ENCODE assay signal across 1 cellular context in the genomic region with DNA sequence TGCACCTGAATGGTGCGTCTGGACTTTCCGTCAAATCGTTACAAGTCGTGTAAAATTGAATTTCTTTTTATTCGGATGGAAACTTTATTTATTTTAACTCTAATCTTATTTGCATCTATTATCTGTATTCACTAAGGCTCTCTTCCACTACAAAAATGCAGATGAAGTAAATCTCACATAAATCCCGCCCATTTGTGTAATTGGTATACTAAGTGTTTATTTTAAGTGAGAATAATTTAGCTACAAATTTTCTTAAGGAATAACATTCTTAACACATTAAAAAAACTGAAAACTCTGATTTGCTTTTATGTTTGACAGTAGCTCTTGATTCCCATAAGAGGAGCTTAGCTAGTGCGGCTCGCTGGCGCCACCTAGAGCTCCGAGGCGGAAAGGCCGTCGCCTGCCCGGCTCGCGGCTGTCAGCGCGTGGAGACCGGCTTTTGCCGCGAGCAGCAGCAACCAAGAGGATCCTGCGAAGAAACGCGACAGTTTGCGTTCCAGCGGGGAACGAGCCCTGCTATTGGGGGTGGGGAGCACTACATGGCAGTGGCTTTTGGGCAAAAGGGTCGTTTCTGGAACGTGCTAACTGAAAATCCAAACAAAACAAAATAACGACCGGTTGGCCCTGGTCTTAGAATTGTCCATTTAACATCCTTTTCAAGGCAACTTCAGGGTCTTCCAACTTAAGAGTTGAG.
TF ChIP-seq lines count a peak whose summit lies in the region.

No MANE protein-coding gene starts in this region.

TF ChIP-seq in HepG2, 621 proteins besides CTCF, POLR2A, EP300 and RAD21 (continued from another document):
- TF ChIP-seq, protein P1, sequence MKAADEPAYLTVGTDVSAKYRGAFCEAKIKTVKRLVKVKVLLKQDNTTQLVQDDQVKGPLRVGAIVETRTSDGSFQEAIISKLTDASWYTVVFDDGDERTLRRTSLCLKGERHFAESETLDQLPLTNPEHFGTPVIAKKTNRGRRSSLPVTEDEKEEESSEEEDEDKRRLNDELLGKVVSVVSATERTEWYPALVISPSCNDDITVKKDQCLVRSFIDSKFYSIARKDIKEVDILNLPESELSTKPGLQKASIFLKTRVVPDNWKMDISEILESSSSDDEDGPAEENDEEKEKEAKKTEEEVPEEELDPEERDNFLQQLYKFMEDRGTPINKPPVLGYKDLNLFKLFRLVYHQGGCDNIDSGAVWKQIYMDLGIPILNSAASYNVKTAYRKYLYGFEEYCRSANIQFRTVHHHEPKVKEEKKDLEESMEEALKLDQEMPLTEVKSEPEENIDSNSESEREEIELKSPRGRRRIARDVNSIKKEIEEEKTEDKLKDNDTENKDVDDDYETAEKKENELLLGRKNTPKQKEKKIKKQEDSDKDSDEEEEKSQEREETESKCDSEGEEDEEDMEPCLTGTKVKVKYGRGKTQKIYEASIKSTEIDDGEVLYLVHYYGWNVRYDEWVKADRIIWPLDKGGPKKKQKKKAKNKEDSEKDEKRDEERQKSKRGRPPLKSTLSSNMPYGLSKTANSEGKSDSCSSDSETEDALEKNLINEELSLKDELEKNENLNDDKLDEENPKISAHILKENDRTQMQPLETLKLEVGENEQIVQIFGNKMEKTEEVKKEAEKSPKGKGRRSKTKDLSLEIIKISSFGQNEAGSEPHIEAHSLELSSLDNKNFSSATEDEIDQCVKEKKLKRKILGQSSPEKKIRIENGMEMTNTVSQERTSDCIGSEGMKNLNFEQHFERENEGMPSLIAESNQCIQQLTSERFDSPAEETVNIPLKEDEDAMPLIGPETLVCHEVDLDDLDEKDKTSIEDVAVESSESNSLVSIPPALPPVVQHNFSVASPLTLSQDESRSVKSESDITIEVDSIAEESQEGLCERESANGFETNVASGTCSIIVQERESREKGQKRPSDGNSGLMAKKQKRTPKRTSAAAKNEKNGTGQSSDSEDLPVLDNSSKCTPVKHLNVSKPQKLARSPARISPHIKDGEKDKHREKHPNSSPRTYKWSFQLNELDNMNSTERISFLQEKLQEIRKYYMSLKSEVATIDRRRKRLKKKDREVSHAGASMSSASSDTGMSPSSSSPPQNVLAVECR (CRISPR knock-in tag; IDR thresholded peaks at IDR 0.05; ENCODE audit: borderline replicate concordance) = peak; percentile 50; the same call in 1 of the 2 replicates
- TF ChIP-seq DR1 (CRISPR knock-in tag; IDR thresholded peaks at IDR 0.05) (no peak), YEATS2 (CRISPR knock-in tag; IDR thresholded peaks at IDR 0.05; ENCODE audit: borderline replicate concordance) (peak; percentile 47; the same call in 1 of the 2 replicates), NFE2L2 (IDR thresholded peaks at IDR 0.05; ENCODE audit: low read length) (no peak), GATA4 (IDR thresholded peaks at IDR 0.05; ENCODE audit: borderline replicate concordance, low read depth) (no peak), HNRNPH1 (optimal IDR thresholded peaks at IDR 0.05; ENCODE audit: low read depth, low read length) (no peak), FOXK1 (CRISPR knock-in tag; IDR thresholded peaks at IDR 0.05; ENCODE audit: borderline replicate concordance, low read depth) (peak; percentile 35; the same call in 1 of the 2 replicates), ZNF230 (CRISPR knock-in tag; IDR thresholded peaks at IDR 0.05) (no peak), ZNF724P (CRISPR knock-in tag; IDR thresholded peaks at IDR 0.05; ENCODE audit: borderline replicate concordance) (no peak), ZNF17 (CRISPR knock-in tag; IDR thresholded peaks at IDR 0.05) (no peak), THAP11 (CRISPR knock-in tag; IDR thresholded peaks at IDR 0.05) (peak; percentile 61)
- TF ChIP-seq, protein P2, sequence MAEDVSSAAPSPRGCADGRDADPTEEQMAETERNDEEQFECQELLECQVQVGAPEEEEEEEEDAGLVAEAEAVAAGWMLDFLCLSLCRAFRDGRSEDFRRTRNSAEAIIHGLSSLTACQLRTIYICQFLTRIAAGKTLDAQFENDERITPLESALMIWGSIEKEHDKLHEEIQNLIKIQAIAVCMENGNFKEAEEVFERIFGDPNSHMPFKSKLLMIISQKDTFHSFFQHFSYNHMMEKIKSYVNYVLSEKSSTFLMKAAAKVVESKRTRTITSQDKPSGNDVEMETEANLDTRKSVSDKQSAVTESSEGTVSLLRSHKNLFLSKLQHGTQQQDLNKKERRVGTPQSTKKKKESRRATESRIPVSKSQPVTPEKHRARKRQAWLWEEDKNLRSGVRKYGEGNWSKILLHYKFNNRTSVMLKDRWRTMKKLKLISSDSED (CRISPR knock-in tag; IDR thresholded peaks at IDR 0.05) = no peak
- TF ChIP-seq, protein P3, sequence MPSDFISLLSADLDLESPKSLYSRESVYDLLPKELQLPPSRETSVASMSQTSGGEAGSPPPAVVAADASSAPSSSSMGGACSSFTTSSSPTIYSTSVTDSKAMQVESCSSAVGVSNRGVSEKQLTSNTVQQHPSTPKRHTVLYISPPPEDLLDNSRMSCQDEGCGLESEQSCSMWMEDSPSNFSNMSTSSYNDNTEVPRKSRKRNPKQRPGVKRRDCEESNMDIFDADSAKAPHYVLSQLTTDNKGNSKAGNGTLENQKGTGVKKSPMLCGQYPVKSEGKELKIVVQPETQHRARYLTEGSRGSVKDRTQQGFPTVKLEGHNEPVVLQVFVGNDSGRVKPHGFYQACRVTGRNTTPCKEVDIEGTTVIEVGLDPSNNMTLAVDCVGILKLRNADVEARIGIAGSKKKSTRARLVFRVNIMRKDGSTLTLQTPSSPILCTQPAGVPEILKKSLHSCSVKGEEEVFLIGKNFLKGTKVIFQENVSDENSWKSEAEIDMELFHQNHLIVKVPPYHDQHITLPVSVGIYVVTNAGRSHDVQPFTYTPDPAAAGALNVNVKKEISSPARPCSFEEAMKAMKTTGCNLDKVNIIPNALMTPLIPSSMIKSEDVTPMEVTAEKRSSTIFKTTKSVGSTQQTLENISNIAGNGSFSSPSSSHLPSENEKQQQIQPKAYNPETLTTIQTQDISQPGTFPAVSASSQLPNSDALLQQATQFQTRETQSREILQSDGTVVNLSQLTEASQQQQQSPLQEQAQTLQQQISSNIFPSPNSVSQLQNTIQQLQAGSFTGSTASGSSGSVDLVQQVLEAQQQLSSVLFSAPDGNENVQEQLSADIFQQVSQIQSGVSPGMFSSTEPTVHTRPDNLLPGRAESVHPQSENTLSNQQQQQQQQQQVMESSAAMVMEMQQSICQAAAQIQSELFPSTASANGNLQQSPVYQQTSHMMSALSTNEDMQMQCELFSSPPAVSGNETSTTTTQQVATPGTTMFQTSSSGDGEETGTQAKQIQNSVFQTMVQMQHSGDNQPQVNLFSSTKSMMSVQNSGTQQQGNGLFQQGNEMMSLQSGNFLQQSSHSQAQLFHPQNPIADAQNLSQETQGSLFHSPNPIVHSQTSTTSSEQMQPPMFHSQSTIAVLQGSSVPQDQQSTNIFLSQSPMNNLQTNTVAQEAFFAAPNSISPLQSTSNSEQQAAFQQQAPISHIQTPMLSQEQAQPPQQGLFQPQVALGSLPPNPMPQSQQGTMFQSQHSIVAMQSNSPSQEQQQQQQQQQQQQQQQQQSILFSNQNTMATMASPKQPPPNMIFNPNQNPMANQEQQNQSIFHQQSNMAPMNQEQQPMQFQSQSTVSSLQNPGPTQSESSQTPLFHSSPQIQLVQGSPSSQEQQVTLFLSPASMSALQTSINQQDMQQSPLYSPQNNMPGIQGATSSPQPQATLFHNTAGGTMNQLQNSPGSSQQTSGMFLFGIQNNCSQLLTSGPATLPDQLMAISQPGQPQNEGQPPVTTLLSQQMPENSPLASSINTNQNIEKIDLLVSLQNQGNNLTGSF (CRISPR knock-in tag; IDR thresholded peaks at IDR 0.05) = 0 out of 2 replicates have a peak, but pooled peaks have one; percentile 46
- TF ChIP-seq, protein P4, sequence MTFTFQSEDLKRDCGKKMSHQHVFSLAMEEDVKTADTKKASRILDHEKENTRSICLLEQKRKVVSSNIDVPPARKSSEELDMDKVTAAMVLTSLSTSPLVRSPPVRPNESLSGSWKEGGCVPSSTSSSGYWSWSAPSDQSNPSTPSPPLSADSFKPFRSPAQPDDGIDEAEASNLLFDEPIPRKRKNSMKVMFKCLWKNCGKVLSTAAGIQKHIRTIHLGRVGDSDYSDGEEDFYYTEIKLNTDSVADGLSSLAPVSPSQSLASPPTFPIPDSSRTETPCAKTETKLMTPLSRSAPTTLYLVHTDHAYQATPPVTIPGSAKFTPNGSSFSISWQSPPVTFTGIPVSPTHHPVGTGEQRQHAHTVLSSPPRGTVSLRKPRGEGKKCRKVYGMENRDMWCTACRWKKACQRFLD (CRISPR knock-in tag; IDR thresholded peaks at IDR 0.05; ENCODE audit: borderline replicate concordance) = no peak
- TF ChIP-seq, protein P5, sequence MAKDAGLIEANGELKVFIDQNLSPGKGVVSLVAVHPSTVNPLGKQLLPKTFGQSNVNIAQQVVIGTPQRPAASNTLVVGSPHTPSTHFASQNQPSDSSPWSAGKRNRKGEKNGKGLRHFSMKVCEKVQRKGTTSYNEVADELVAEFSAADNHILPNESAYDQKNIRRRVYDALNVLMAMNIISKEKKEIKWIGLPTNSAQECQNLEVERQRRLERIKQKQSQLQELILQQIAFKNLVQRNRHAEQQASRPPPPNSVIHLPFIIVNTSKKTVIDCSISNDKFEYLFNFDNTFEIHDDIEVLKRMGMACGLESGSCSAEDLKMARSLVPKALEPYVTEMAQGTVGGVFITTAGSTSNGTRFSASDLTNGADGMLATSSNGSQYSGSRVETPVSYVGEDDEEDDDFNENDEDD (CRISPR knock-in tag; IDR thresholded peaks at IDR 0.05; ENCODE audit: borderline replicate concordance) = peak; percentile 86
